Comparison of ENCODE assay signal across 12 cellular contexts in genomic region chr2:214737188-214737587, GRCh38.
A peak's percentile ranks its signal among the peaks of the same experiment; 100 is the strongest.
DNase-seq lines count a peak whose midpoint lies in the region; ATAC-seq, FAIRE-seq and TF ChIP-seq lines count a peak whose summit lies in the region.
"Had no signal": no experiment of that assay in that cellular context is flagged by ENCODE, and none has a peak within 500 bp of the region (broad histone marks: within the 10 kb centered on the region; RNA-seq: fewer than 3 reads in every experiment).

No MANE protein-coding gene starts in this region.

- ATAC-seq in GM18498 (IDR thresholded peaks at IDR 0.05; ENCODE audit: unreplicated experiment): peak; percentile 96
- peak; percentile 98 for ATAC-seq in GM19351 (IDR thresholded peaks at IDR 0.05; ENCODE audit: unreplicated experiment)
- peak; percentile 96 for ATAC-seq in HG02840 (IDR thresholded peaks at IDR 0.05; ENCODE audit: low FRiP score, unreplicated experiment)
- ATAC-seq in HG03558 (IDR thresholded peaks at IDR 0.05; ENCODE audit: extremely low read depth, unreplicated experiment): peak; percentile 98
- no peak for ATAC-seq in heart right ventricle
- ATAC-seq: SK-N-SH treated with all-trans-retinoic acid at 6 μM for 48 hours had no signal

- no peak for DNase-seq in GOT3 (lab: John Stamatoyannopoulos, UW)
- no peak for DNase-seq in NCI-H446 treated with DMSO at 0.1 percent for 48 hours (lab: John Stamatoyannopoulos, UW)
- DNase-seq in urothelium cell line (ENCODE audit: low spot score): no peak
- no peak for DNase-seq in heart right ventricle
- DNase-seq: foreskin fibroblast, Karpas-422, NCI-H510A had no signal

- no peaks in the 10 kb centered on the region for H3K9me3 ChIP-seq in heart right ventricle

- H3K27ac ChIP-seq in heart right ventricle: no peak overlapping the region

- FAIRE-seq in urothelium cell line (lab: Jason Lieb, UNC): no peak

- WGBS in heart right ventricle, 2 donors: 55 to 75% methylated on average over 3 of the region's 3 CpGs

- peaks cover 0 to 18% (median 0%) of the 10 kb centered on the region in 9 donors for H3K36me3 ChIP-seq in heart right ventricle

- no peaks in the 10 kb centered on the region for H3K4me1 ChIP-seq in heart right ventricle

- H3K27me3 ChIP-seq in heart right ventricle: no peaks in the 10 kb centered on the region

- H3K4me3 ChIP-seq in heart right ventricle: no peak overlapping the region

- intact Hi-C loops in heart right ventricle (cut with DNase I): no loop called here

- TF ChIP-seq CTCF in heart right ventricle (IDR thresholded peaks at IDR 0.05): no peak

Comparison
In these comparisons a context has a peak if more than half of its experiments do, and no peak if none do; other contexts are left out.
1. ATAC-seq: peak in GM18498 (single experiment), GM19351 (single experiment), HG02840 (single experiment) and HG03558 (single experiment); none in heart right ventricle (0 of 8).